Comparison of ENCODE assay signal across 8 cellular contexts in the genomic region with DNA sequence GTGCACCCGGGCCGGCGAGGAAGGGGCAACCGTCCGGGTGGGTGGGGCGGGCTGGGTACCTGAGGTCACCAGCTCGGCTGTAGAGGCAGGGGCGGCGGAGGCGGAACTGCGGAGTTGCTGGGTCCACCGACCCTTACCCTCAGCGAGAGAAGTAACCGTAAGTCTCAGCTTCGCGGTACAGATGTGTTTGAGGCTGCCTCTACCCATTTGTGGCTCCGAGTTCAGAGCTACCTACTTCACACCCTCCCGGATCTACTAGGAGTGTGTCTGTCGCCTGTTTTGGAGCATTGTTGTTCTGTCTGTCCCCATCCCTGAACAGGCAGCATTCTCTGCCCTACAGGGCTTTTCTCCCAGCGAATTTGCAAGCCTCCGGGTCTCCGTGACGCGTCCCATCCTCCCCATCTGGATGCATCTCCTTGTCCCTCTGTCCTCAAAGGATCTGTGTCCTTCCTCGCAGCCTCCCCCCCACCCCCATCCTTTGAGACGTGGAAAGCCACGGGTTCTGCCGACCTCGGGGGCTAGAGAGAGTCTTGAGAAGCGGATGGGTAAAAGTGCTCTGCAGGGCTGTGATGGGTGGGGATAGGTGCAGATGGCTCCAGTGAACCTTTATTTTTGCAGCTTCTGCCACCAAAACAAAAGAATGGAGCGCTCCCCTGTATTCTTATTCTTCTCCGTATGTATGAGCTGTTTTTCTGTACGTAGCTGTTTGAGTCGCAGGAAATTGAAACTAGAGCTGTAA. TPM values are rescaled to one million over a fixed set of nuclear protein-coding genes. Genes with fewer than 3 reads are reported as not detected.
DNase-seq lines count a peak whose midpoint lies in the region; ATAC-seq and TF ChIP-seq lines count a peak whose summit lies in the region.

No MANE protein-coding gene starts in this region.

- H3K36me3 Mint-ChIP-seq in type B pancreatic cell: peaks cover 3% of the 10 kb centered on the region

- TF ChIP-seq POLR2A in HCT116 (IDR thresholded peaks at IDR 0.05; ENCODE audit: borderline replicate concordance, extremely low read depth, insufficient read depth, insufficient read length): no peak

- peak overlapping the region; percentile 89 for H3K27ac Mint-ChIP-seq in type B pancreatic cell

- POLR2A ChIA-PET in HCT116 (lab: Charles Lee): interaction anchor here (0.9 to 3.3 kb wide), 3 partner anchors 9 to 25 kb away, joined by 3 to 22 read pairs (median 5); no protein-coding TSS in a partner anchor

- peak; percentile 36 for ATAC-seq in HCT116

- H3K36me3 ChIP-seq in HCT116 (ENCODE audit: control insufficient read depth in 1 of 2, insufficient read depth in 2 of 2, low read length in 2 of 2) (peaks cover 0 to 2% of the 10 kb centered on the region in 2 experiments; a peak in 1 of 4 replicates), Loucy (ENCODE audit: insufficient read depth, low read length) (no peaks in the 10 kb centered on the region), mucosa of rectum (ENCODE audit: control insufficient read depth in 2 of 2, insufficient read depth in 2 of 2, low read length in 2 of 2) (peaks cover 0 to 7% of the 10 kb centered on the region in 2 donors)

- H3K27me3 ChIP-seq in HCT116 (ENCODE audit: insufficient read depth, low read length) (no peaks in the 10 kb centered on the region), Loucy (ENCODE audit: insufficient read depth, low read length, poor library complexity, severe bottlenecking) (no peaks in the 10 kb centered on the region), mucosa of rectum (ENCODE audit: control insufficient read depth in 2 of 2, insufficient read depth in 2 of 2, low read length in 2 of 2) (no peaks in the 10 kb centered on the region)

- no peak overlapping the region for H2AFZ ChIP-seq in HCT116 (ENCODE audit: low read depth, low read length, poor library complexity, severe bottlenecking)
- H2AFZ ChIP-seq in Loucy (ENCODE audit: low read length): peak overlapping the region; percentile 97

- H3K79me2 ChIP-seq in HCT116 (ENCODE audit: insufficient read depth, low read length) (peaks cover 80% of the 10 kb centered on the region), Loucy (ENCODE audit: insufficient read depth, low read length) (peaks cover 89% of the 10 kb centered on the region)

- H3K4me1 ChIP-seq in HCT116 (ENCODE audit: control insufficient read depth in 1 of 2, insufficient read depth in 2 of 2, low read length in 2 of 2): peaks cover 11 to 24% of the 10 kb centered on the region in 2 experiments; a peak in 3 of 4 replicates
- H3K4me1 ChIP-seq in Loucy (ENCODE audit: insufficient read depth, low read length, poor library complexity, severe bottlenecking): peaks cover 55% of the 10 kb centered on the region
- peaks cover 15 to 23% of the 10 kb centered on the region in 2 donors for H3K4me1 ChIP-seq in mucosa of rectum (ENCODE audit: control insufficient read depth in 2 of 2, insufficient read depth in 2 of 2, low read length in 2 of 2)

- intact Hi-C loops in HCT116 (cut with micrococcal nuclease): loop anchor here (10.0 kb wide), 1 partner anchor 178 kb away; no protein-coding TSS in a partner anchor

- H3K4me1 Mint-ChIP-seq in type B pancreatic cell (ENCODE audit: unreplicated experiment): peaks cover 35% of the 10 kb centered on the region

- H3K9me3 Mint-ChIP-seq in type B pancreatic cell: no peaks in the 10 kb centered on the region

- H3K27ac ChIP-seq in HCT116 (ENCODE audit: low read depth, low read length) (peak overlapping the region; percentile 79), epithelial cell of prostate (peak overlapping the region; percentile 87), mucosa of rectum (ENCODE audit: low read depth in 2 of 2, low read length in 2 of 2) (peak overlapping the region; percentile 91 to 92)

- H3K27me3 Mint-ChIP-seq in type B pancreatic cell: no peaks in the 10 kb centered on the region

- H3K4me3 ChIP-seq in HCT116 (replicated peaks in 1 of 2; ENCODE audit: low read depth in 1 of 2, low read length in 2 of 2): peak overlapping the region; percentile 82 to 92
- H3K4me3 ChIP-seq in Loucy (ENCODE audit: low read length, poor library complexity, severe bottlenecking): peak overlapping the region; percentile 92
- peak overlapping the region; percentile 87 to 98 for H3K4me3 ChIP-seq in mucosa of rectum (ENCODE audit: low read length in 2 of 2)

- TF ChIP-seq CTCF in HCT116 (IDR thresholded peaks at IDR 0.05 in 2 of 3, conservative IDR thresholded peaks at IDR 0.05 in 1 of 3; ENCODE audit: borderline replicate concordance in 1 of 3, insufficient read depth in 1 of 3, low read depth in 2 of 3, low read length in 2 of 3): no peak
- no peak for TF ChIP-seq CTCF in Loucy (conservative IDR thresholded peaks at IDR 0.05; ENCODE audit: low read length)
- peak; percentile 8 for TF ChIP-seq CTCF in type B pancreatic cell (conservative IDR thresholded peaks at IDR 0.05)

- H3K9me3 ChIP-seq in HCT116 (ENCODE audit: control insufficient read depth in 1 of 2, insufficient read depth in 1 of 2, low read depth in 1 of 2, low read length in 2 of 2): no peaks in the 10 kb centered on the region
- H3K9me3 ChIP-seq in Loucy (ENCODE audit: insufficient read depth, low read depth, low read length): no peaks in the 10 kb centered on the region
- no peaks in the 10 kb centered on the region for H3K9me3 ChIP-seq in mucosa of rectum (ENCODE audit: control insufficient read depth in 2 of 2, low read length in 2 of 2)

- H3K4me2 ChIP-seq in HCT116 (ENCODE audit: low read length) (peak overlapping the region; percentile 83), Loucy (ENCODE audit: low read depth, low read length, poor library complexity, severe bottlenecking) (peak overlapping the region; percentile 92)

- H4K20me1 ChIP-seq in HCT116 (ENCODE audit: insufficient read depth) (peaks cover 3% of the 10 kb centered on the region; the same call in 1 of the 2 replicates), Loucy (ENCODE audit: insufficient read depth, low read length, poor library complexity, severe bottlenecking) (peaks cover 52% of the 10 kb centered on the region)

- DNase-seq in activated gamma-delta T cell treated with Interleukin-2 at 50 U/mL for 16 hours (peak; percentile 20), activated gamma-delta T cell (lab: John Stamatoyannopoulos, UW) (no peak), HCT116 (ENCODE audit: low read depth, low spot score) (no peak), epithelial cell of prostate (ENCODE audit: low read depth, low spot score) (no peak), type B pancreatic cell (ENCODE audit: extremely low spot score, unreplicated experiment) (no peak)
- peak; percentile 3 to 4 for DNase-seq in activated CD4-positive, alpha-beta T cell treated with anti-CD3 and anti-CD28 coated beads, Interleukin-2, amount 50 U/mL, for 4 hours

- CTCF ChIA-PET in HCT116 (lab: Charles Lee): interaction anchor here (1.1 to 1.6 kb wide), 4 partner anchors 9 to 201 kb away, joined by 3 to 4 read pairs (median 4); a partner anchor contains a TSS

- H3K4me3 Mint-ChIP-seq in type B pancreatic cell: peak overlapping the region; percentile 91

- 0 out of 2 replicates have a peak, but pooled peaks cover 4% of the 10 kb centered on the region for H3F3A ChIP-seq in Loucy (ENCODE audit: low read depth)

- RAD21 ChIA-PET in HCT116 (lab: Charles Lee; ENCODE audit: low non-redundant PET in 1 of 2, low total read pairs in 2 of 2, uncharacterized antibody in 2 of 2, unreplicated experiment in 2 of 2): no interaction called here

- H3K9me2 ChIP-seq in HCT116 (ENCODE audit: insufficient read depth) (no peaks in the 10 kb centered on the region), Loucy (replicated peaks; ENCODE audit: low read depth, low read length) (no peaks in the 10 kb centered on the region)

- no peak for TF ChIP-seq RAD21 in HCT116 (IDR thresholded peaks at IDR 0.05; ENCODE audit: low read depth)

- BruUV-seq in HCT116 (replicated peaks; lab: Mats Ljungman, UMichigan): no TSS peak

- H3K9ac ChIP-seq in HCT116 (ENCODE audit: low read length) (peak overlapping the region; percentile 87), Loucy (ENCODE audit: low read depth, low read length, poor library complexity, severe bottlenecking) (peak overlapping the region; percentile 85), mucosa of rectum (ENCODE audit: low read depth in 1 of 2, low read length in 2 of 2) (peak overlapping the region; percentile 90 to 95)

TF ChIP-seq in HCT116, 20 proteins besides CTCF, POLR2A, EP300 and RAD21:
- TF ChIP-seq EZH2phosphoT487 (IDR thresholded peaks at IDR 0.05; ENCODE audit: borderline replicate concordance) (no peak), SIN3A (IDR thresholded peaks at IDR 0.05; ENCODE audit: low read depth) (no peak)
- TF ChIP-seq, protein P1, sequence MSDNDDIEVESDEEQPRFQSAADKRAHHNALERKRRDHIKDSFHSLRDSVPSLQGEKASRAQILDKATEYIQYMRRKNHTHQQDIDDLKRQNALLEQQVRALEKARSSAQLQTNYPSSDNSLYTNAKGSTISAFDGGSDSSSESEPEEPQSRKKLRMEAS (IDR thresholded peaks at IDR 0.05): 0 out of 2 replicates have a peak, but pooled peaks have one; percentile 17

RNA-seq across cellular contexts. Expression of a gene that starts 0.8 kb away (rescaled TPM):
- total RNA-seq in HCT116 (2021; ENCODE audit: unreplicated experiment) (41.2 TPM), type B pancreatic cell (ENCODE audit: low replicate concordance) (58.7 and 65.0 TPM in 2 replicates)
- polyA plus RNA-seq in HCT116 (2012): 10.7 and 11.7 TPM in 2 replicates

RNA-seq across cellular contexts. Expression of a gene that starts 0.8 kb away (rescaled TPM):
- 32.4 TPM for total RNA-seq in HCT116 (2021; ENCODE audit: unreplicated experiment)
- polyA plus RNA-seq in HCT116 (2012): 10.8 and 14.5 TPM in 2 replicates
- total RNA-seq in type B pancreatic cell (ENCODE audit: low replicate concordance): 34.8 and 43.5 TPM in 2 replicates

Comparison
In these comparisons a context has a peak if more than half of its experiments do, and no peak if none do; other contexts are left out.
1. DNase-seq: peak in activated gamma-delta T cell treated with Interleukin-2 at 50 U/mL for 16 hours (single experiment) and activated CD4-positive, alpha-beta T cell treated with anti-CD3 and anti-CD28 coated beads, Interleukin-2, amount 50 U/mL, for 4 hours (2 of 2); none in activated gamma-delta T cell (single experiment), HCT116 (single experiment), epithelial cell of prostate (single experiment) and type B pancreatic cell (single experiment).
2. Peak in every context shown above with its lines, with median percentiles within 50 percentile points of each other: H3K27ac ChIP-seq, H3K4me3 ChIP-seq and H3K9ac ChIP-seq.